Comparison of ENCODE assay signal across 1 cellular context in the genomic region with DNA sequence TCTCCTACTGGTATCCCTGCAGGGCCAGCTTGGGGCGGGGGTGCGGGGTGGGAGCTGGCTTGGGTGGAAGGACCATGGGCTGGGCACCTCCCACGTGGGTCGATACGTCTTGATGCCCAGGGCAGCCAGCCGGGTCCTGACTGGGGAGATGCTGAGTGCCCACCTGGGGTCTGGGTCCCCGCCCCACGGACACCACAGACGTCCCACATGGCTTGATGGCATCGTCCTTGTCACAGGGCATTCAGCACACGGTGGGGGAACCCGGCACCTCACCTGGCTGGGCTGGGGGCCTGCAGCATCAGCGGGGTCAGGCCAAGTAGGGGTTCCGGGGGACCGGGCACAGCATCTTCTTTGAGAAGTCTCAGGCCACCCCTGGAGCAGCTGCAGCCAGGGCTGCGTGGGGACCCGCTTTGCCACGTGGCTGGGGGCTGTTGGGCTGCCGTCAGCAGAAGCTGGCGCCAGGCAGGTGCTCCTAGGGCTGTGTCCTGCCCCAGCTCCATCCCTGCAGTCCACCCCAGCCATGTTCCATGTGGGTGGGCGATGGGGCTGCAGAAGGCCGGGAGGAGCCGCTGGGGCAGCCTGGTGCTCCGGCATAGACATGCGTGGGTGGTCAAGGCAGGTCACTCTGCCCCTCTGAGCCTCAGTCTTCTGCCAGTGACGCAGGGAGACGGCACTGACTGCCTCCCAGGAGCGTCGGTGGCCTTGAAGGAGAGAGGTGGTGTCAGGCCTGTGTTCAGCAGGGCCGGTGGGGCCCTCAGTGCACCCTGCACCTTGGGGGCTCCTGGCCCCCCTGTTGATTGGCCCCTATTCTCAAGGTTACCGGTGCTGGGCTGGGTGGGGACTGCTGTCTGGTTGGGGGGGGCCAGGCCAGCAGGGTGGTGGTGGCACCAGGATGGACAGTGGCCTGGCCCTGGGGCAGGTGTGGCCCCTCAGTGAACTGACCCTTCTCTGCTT.
TF ChIP-seq lines count a peak whose summit lies in the region.

No MANE protein-coding gene starts in this region.

TF ChIP-seq in GM12878, 131 proteins besides CTCF, POLR2A, EP300 and RAD21:
- TF ChIP-seq, protein P1, sequence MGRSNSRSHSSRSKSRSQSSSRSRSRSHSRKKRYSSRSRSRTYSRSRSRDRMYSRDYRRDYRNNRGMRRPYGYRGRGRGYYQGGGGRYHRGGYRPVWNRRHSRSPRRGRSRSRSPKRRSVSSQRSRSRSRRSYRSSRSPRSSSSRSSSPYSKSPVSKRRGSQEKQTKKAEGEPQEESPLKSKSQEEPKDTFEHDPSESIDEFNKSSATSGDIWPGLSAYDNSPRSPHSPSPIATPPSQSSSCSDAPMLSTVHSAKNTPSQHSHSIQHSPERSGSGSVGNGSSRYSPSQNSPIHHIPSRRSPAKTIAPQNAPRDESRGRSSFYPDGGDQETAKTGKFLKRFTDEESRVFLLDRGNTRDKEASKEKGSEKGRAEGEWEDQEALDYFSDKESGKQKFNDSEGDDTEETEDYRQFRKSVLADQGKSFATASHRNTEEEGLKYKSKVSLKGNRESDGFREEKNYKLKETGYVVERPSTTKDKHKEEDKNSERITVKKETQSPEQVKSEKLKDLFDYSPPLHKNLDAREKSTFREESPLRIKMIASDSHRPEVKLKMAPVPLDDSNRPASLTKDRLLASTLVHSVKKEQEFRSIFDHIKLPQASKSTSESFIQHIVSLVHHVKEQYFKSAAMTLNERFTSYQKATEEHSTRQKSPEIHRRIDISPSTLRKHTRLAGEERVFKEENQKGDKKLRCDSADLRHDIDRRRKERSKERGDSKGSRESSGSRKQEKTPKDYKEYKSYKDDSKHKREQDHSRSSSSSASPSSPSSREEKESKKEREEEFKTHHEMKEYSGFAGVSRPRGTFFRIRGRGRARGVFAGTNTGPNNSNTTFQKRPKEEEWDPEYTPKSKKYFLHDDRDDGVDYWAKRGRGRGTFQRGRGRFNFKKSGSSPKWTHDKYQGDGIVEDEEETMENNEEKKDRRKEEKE (IDR thresholded peaks at IDR 0.05), result no peak
- TF ChIP-seq MEF2A (IDR thresholded peaks at IDR 0.05; ENCODE audit: insufficient read depth, low read depth, low read length) (no peak), BACH1 (IDR thresholded peaks at IDR 0.05; ENCODE audit: borderline replicate concordance) (no peak), ZBED1 (IDR thresholded peaks at IDR 0.05; ENCODE audit: borderline replicate concordance) (no peak), ZNF274 (IDR thresholded peaks at IDR 0.05; ENCODE audit: insufficient read depth, insufficient read length) (no peak), EED (IDR thresholded peaks at IDR 0.05; ENCODE audit: low read depth) (no peak), TCF7 (IDR thresholded peaks at IDR 0.05; ENCODE audit: borderline replicate concordance) (no peak), MTA2 (IDR thresholded peaks at IDR 0.05; ENCODE audit: low read depth) (no peak), ZSCAN29 (IDR thresholded peaks at IDR 0.05) (no peak)
- TF ChIP-seq, protein P2, sequence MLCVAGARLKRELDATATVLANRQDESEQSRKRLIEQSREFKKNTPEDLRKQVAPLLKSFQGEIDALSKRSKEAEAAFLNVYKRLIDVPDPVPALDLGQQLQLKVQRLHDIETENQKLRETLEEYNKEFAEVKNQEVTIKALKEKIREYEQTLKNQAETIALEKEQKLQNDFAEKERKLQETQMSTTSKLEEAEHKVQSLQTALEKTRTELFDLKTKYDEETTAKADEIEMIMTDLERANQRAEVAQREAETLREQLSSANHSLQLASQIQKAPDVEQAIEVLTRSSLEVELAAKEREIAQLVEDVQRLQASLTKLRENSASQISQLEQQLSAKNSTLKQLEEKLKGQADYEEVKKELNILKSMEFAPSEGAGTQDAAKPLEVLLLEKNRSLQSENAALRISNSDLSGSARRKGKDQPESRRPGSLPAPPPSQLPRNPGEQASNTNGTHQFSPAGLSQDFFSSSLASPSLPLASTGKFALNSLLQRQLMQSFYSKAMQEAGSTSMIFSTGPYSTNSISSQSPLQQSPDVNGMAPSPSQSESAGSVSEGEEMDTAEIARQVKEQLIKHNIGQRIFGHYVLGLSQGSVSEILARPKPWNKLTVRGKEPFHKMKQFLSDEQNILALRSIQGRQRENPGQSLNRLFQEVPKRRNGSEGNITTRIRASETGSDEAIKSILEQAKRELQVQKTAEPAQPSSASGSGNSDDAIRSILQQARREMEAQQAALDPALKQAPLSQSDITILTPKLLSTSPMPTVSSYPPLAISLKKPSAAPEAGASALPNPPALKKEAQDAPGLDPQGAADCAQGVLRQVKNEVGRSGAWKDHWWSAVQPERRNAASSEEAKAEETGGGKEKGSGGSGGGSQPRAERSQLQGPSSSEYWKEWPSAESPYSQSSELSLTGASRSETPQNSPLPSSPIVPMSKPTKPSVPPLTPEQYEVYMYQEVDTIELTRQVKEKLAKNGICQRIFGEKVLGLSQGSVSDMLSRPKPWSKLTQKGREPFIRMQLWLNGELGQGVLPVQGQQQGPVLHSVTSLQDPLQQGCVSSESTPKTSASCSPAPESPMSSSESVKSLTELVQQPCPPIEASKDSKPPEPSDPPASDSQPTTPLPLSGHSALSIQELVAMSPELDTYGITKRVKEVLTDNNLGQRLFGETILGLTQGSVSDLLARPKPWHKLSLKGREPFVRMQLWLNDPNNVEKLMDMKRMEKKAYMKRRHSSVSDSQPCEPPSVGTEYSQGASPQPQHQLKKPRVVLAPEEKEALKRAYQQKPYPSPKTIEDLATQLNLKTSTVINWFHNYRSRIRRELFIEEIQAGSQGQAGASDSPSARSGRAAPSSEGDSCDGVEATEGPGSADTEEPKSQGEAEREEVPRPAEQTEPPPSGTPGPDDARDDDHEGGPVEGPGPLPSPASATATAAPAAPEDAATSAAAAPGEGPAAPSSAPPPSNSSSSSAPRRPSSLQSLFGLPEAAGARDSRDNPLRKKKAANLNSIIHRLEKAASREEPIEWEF (IDR thresholded peaks at IDR 0.05; ENCODE audit: insufficient replicate concordance, low read depth, low read length), result no peak
- TF ChIP-seq, protein P3, sequence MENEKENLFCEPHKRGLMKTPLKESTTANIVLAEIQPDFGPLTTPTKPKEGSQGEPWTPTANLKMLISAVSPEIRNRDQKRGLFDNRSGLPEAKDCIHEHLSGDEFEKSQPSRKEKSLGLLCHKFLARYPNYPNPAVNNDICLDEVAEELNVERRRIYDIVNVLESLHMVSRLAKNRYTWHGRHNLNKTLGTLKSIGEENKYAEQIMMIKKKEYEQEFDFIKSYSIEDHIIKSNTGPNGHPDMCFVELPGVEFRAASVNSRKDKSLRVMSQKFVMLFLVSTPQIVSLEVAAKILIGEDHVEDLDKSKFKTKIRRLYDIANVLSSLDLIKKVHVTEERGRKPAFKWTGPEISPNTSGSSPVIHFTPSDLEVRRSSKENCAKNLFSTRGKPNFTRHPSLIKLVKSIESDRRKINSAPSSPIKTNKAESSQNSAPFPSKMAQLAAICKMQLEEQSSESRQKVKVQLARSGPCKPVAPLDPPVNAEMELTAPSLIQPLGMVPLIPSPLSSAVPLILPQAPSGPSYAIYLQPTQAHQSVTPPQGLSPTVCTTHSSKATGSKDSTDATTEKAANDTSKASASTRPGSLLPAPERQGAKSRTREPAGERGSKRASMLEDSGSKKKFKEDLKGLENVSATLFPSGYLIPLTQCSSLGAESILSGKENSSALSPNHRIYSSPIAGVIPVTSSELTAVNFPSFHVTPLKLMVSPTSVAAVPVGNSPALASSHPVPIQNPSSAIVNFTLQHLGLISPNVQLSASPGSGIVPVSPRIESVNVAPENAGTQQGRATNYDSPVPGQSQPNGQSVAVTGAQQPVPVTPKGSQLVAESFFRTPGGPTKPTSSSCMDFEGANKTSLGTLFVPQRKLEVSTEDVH (IDR thresholded peaks at IDR 0.05; ENCODE audit: low read depth, partially characterized antibody), result no peak
- TF ChIP-seq, protein P4, sequence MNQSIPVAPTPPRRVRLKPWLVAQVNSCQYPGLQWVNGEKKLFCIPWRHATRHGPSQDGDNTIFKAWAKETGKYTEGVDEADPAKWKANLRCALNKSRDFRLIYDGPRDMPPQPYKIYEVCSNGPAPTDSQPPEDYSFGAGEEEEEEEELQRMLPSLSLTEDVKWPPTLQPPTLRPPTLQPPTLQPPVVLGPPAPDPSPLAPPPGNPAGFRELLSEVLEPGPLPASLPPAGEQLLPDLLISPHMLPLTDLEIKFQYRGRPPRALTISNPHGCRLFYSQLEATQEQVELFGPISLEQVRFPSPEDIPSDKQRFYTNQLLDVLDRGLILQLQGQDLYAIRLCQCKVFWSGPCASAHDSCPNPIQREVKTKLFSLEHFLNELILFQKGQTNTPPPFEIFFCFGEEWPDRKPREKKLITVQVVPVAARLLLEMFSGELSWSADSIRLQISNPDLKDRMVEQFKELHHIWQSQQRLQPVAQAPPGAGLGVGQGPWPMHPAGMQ (IDR thresholded peaks at IDR 0.05; ENCODE audit: borderline replicate concordance), result no peak
- TF ChIP-seq, protein P5, sequence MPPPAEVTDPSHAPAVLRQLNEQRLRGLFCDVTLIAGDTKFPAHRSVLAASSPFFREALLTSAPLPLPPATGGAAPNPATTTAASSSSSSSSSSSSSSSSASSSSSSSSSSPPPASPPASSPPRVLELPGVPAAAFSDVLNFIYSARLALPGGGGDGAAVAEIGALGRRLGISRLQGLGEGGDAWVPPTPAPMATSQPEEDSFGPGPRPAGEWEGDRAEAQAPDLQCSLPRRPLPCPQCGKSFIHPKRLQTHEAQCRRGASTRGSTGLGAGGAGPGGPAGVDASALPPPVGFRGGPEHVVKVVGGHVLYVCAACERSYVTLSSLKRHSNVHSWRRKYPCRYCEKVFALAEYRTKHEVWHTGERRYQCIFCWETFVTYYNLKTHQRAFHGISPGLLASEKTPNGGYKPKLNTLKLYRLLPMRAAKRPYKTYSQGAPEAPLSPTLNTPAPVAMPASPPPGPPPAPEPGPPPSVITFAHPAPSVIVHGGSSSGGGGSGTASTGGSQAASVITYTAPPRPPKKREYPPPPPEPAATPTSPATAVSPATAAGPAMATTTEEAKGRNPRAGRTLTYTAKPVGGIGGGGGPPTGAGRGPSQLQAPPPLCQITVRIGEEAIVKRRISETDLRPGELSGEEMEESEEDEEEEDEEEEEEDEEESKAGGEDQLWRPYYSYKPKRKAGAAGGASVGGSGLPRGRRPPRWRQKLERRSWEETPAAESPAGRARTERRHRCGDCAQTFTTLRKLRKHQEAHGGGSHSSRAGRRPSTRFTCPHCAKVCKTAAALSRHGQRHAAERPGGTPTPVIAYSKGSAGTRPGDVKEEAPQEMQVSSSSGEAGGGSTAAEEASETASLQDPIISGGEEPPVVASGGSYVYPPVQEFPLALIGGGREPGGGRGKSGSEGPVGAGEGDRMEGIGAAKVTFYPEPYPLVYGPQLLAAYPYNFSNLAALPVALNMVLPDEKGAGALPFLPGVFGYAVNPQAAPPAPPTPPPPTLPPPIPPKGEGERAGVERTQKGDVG (CRISPR knock-in tag; IDR thresholded peaks at IDR 0.05), result no peak
